Comparison of ENCODE assay signal across 20 cellular contexts in the genomic region with DNA sequence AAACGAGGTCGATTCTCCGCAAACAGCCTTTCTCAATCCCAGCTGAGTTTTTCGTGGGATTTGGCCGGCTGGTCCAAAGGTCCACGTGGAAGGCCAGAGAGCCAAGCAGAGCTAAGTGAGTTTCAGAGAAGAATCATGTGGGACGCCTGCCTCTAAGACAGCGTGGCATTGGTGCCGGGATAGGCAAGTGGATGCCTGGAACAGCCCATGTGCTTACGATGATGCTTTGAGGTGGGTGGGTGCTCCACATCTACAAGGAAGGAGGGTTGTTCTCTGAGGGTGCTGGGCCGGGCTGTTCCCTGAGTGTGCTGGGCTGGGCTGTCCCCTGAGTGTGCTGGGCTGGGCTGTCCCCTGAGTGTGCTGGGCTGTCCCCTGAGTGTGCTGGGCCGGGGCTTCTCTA. TPM values are rescaled to one million over a fixed set of nuclear protein-coding genes. Genes with fewer than 3 reads are reported as not detected.
"Had no signal": no experiment of that assay in that cellular context is flagged by ENCODE, and none has a peak within 500 bp of the region (broad histone marks: within the 10 kb centered on the region; RNA-seq: fewer than 3 reads in every experiment).

No MANE protein-coding gene starts in this region.

- H3K4me1 ChIP-seq: body of pancreas, gastrocnemius medialis, lower lobe of right lung, transverse colon had no signal

- H3K4me3 ChIP-seq: body of pancreas, coronary artery, gastrocnemius medialis, lower lobe of right lung, transverse colon had no signal

- H3K27me3 Mint-ChIP-seq: activated naive CD8-positive, alpha-beta T cell treated with anti-CD3 and anti-CD28 coated beads, Interleukin-2, amount 10 ng/mL, durations not matched to agents 7 days and 5 days; natural killer cell treated with Interleukin-12 subunit alpha and Interleukin-12 subunit beta and Interleukin-15 and Interleukin-18, amount 100 ng/mL, for 72 hours; stimulated activated naive CD8-positive, alpha-beta T cell treated with anti-CD3 and anti-CD28 coated beads, Interleukin-15, Interleukin-2, amounts not matched to agents 100 ng/mL and 50 ng/mL, for 24 hours had no signal

- H3K27ac Mint-ChIP-seq: activated naive CD8-positive, alpha-beta T cell treated with anti-CD3 and anti-CD28 coated beads, Interleukin-2, amount 10 ng/mL, durations not matched to agents 7 days and 5 days; activated T-helper 1 cell treated with anti-CD3 and anti-CD28 coated beads, Interleukin-12 subunit alpha, Interleukin-12 subunit beta, Interleukin-2, Interleukin-4 antibody, amounts not matched to agents 30 ng/mL and 10 ng/mL and 1 ng/mL, durations not matched to agents 14 hours and 24 hours and 36 hours; natural killer cell treated with Interleukin-12 subunit alpha and Interleukin-12 subunit beta and Interleukin-15 and Interleukin-18, amount 100 ng/mL, for 72 hours; stimulated activated naive CD8-positive, alpha-beta T cell treated with anti-CD3 and anti-CD28 coated beads, Interleukin-15, Interleukin-2, amounts not matched to agents 100 ng/mL and 50 ng/mL, for 24 hours had no signal

- DNase-seq: activated CD4-positive, alpha-beta T cell treated with anti-CD3 and anti-CD28 coated beads for 1 hour; activated naive CD8-positive, alpha-beta T cell treated with anti-CD3 and anti-CD28 coated beads, Interleukin-2, amount 10 ng/mL, durations not matched to agents 7 days and 5 days; activated T-cell treated with anti-CD3 and anti-CD28 coated beads for 4 hours; amygdala; body of pancreas; gastrocnemius medialis; lower lobe of right lung; retina; small intestine; stimulated activated CD4-positive, alpha-beta T cell treated with anti-CD3 and anti-CD28 coated beads, Interleukin-15, amount 100 ng/mL, for 24 hours; stimulated activated CD4-positive, alpha-beta T cell treated with anti-CD3 and anti-CD28 coated beads, Interleukin-2, amount 100 ng/mL, for 48 hours; transverse colon; WERI-Rb-1 had no signal

- H3K27ac ChIP-seq: body of pancreas, coronary artery, gastrocnemius medialis, lower lobe of right lung, transverse colon, WERI-Rb-1 had no signal

- FAIRE-seq: small intestine had no signal

- H3K36me3 Mint-ChIP-seq: activated naive CD8-positive, alpha-beta T cell treated with anti-CD3 and anti-CD28 coated beads, Interleukin-2, amount 10 ng/mL, durations not matched to agents 7 days and 5 days; natural killer cell treated with Interleukin-12 subunit alpha and Interleukin-12 subunit beta and Interleukin-15 and Interleukin-18, amount 100 ng/mL, for 72 hours had no signal

- H3K4me3 Mint-ChIP-seq: activated naive CD8-positive, alpha-beta T cell treated with anti-CD3 and anti-CD28 coated beads, Interleukin-2, amount 10 ng/mL, durations not matched to agents 7 days and 5 days; activated T-helper 1 cell treated with anti-CD3 and anti-CD28 coated beads, Interleukin-12 subunit alpha, Interleukin-12 subunit beta, Interleukin-2, Interleukin-4 antibody, amounts not matched to agents 30 ng/mL and 10 ng/mL and 1 ng/mL, durations not matched to agents 14 hours and 24 hours and 36 hours; central memory CD8-positive, alpha-beta T cell; natural killer cell treated with Interleukin-12 subunit alpha and Interleukin-12 subunit beta and Interleukin-15 and Interleukin-18, amount 100 ng/mL, for 72 hours; stimulated activated naive CD8-positive, alpha-beta T cell treated with anti-CD3 and anti-CD28 coated beads, Interleukin-15, Interleukin-2, amounts not matched to agents 100 ng/mL and 50 ng/mL, for 24 hours had no signal

- H3K4me1 Mint-ChIP-seq: activated naive CD8-positive, alpha-beta T cell treated with anti-CD3 and anti-CD28 coated beads, Interleukin-2, amount 10 ng/mL, durations not matched to agents 7 days and 5 days; central memory CD8-positive, alpha-beta T cell had no signal

- ATAC-seq: body of pancreas; esophagus mucosa; gastrocnemius medialis; lower lobe of right lung; natural killer cell treated with Interleukin-12 subunit alpha and Interleukin-12 subunit beta and Interleukin-15 and Interleukin-18, amount 100 ng/mL, for 72 hours had no signal

- H3K9me3 ChIP-seq: body of pancreas, gastrocnemius medialis, lower lobe of right lung, transverse colon had no signal

- H3K9me3 Mint-ChIP-seq: activated naive CD8-positive, alpha-beta T cell treated with anti-CD3 and anti-CD28 coated beads, Interleukin-2, amount 10 ng/mL, durations not matched to agents 7 days and 5 days; activated T-helper 1 cell treated with anti-CD3 and anti-CD28 coated beads, Interleukin-12 subunit alpha, Interleukin-12 subunit beta, Interleukin-2, Interleukin-4 antibody, amounts not matched to agents 30 ng/mL and 10 ng/mL and 1 ng/mL, durations not matched to agents 14 hours and 24 hours and 36 hours; central memory CD8-positive, alpha-beta T cell; natural killer cell treated with Interleukin-12 subunit alpha and Interleukin-12 subunit beta and Interleukin-15 and Interleukin-18, amount 100 ng/mL, for 72 hours; stimulated activated naive CD8-positive, alpha-beta T cell treated with anti-CD3 and anti-CD28 coated beads, Interleukin-15, Interleukin-2, amounts not matched to agents 100 ng/mL and 50 ng/mL, for 24 hours had no signal

RNA-seq across cellular contexts. Expression of gene MUC2, which starts 41.4 kb away (rescaled TPM):
- total RNA-seq: activated naive CD8-positive, alpha-beta T cell treated with anti-CD3 and anti-CD28 coated beads, Interleukin-2, amount 10 ng/mL, durations not matched to agents 7 days and 5 days; activated T-helper 1 cell treated with anti-CD3 and anti-CD28 coated beads, Interleukin-12 subunit alpha, Interleukin-12 subunit beta, Interleukin-2, Interleukin-4 antibody, amounts not matched to agents 30 ng/mL and 10 ng/mL and 1 ng/mL, durations not matched to agents 14 hours and 24 hours and 36 hours; lower lobe of right lung; natural killer cell treated with Interleukin-12 subunit alpha and Interleukin-12 subunit beta and Interleukin-15 and Interleukin-18, amount 100 ng/mL, for 72 hours; T-helper 2 cell treated with Interferon-gamma antibody and Interleukin-4, amounts not matched to agents 100 ng/mL and 5 ng/mL, for 36 hours had no signal

RNA-seq across cellular contexts. Expression of gene MUC5AC, which starts 41.6 kb away (rescaled TPM):
- total RNA-seq: activated naive CD8-positive, alpha-beta T cell treated with anti-CD3 and anti-CD28 coated beads, Interleukin-2, amount 10 ng/mL, durations not matched to agents 7 days and 5 days; activated T-helper 1 cell treated with anti-CD3 and anti-CD28 coated beads, Interleukin-12 subunit alpha, Interleukin-12 subunit beta, Interleukin-2, Interleukin-4 antibody, amounts not matched to agents 30 ng/mL and 10 ng/mL and 1 ng/mL, durations not matched to agents 14 hours and 24 hours and 36 hours; esophagus mucosa; gastrocnemius medialis; natural killer cell treated with Interleukin-12 subunit alpha and Interleukin-12 subunit beta and Interleukin-15 and Interleukin-18, amount 100 ng/mL, for 72 hours; T-helper 2 cell treated with Interferon-gamma antibody and Interleukin-4, amounts not matched to agents 100 ng/mL and 5 ng/mL, for 36 hours; transverse colon had no signal
